ENCODE assay signal across 9 cellular contexts in the genomic region with DNA sequence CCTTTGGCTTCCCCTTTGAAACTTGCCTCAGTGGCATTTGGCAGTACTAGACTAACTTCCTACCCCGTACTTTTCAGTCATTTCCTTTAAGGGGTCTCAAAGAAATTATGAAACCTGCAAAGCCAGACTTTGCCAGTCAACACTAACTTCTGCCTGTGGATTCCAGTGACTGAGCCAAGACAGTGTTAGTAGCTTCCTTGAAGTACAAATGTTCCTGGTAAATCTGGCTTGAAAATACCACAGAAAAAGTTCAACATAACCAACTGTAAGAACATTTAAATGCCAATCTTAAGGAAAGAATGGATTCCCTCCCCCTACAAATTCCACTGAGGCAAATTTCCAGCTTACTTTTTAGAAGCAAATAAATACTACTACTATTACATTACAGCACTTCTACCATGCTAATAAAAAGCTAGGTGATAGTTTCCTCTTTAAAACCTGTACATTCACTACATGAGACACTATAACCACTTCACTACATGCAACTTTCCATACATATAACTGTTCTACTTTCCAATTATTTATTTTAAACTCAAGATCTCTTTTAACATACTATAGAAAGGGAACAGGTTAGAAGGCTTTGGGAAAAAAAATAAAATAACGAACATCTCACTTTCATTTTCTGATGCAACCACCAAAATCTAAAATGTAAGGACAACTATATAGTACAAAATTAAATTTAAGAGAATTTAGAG. TPM values are rescaled to one million over a fixed set of nuclear protein-coding genes. Genes with fewer than 3 reads are reported as not detected.
A peak's percentile ranks its signal among the peaks of the same experiment; 100 is the strongest.
DNase-seq lines count a peak whose midpoint lies in the region; ATAC-seq, FAIRE-seq and TF ChIP-seq lines count a peak whose summit lies in the region.
"Had no signal": no experiment of that assay in that cellular context is flagged by ENCODE, and none has a peak within 500 bp of the region (broad histone marks: within the 10 kb centered on the region; RNA-seq: fewer than 3 reads in every experiment).

No MANE protein-coding gene starts in this region.

- POLR2A ChIA-PET in HEK293T (lab: Yijun Ruan, JAX) = no interaction called here

- 4 to 8% (median 8%) methylated on average over 2 of the region's 2 CpGs for WGBS in small intestine, 3 donors

- no peak for ATAC-seq in foreskin keratinocyte
- no peak for ATAC-seq in GM18498 (IDR thresholded peaks at IDR 0.05; ENCODE audit: unreplicated experiment)
- no peak for ATAC-seq in GM19023 (IDR thresholded peaks at IDR 0.05; ENCODE audit: unreplicated experiment)

- H3K27me3 Mint-ChIP-seq in T-helper 1 cell treated with Interleukin-12 subunit alpha and Interleukin-12 subunit beta and Interleukin-4 antibody, amounts not matched to agents 30 μg/mL and 1 μg/mL, for 36 hours (ENCODE audit: low read depth) = no peaks in the 10 kb centered on the region

- no peaks in the 10 kb centered on the region for H3K9me3 Mint-ChIP-seq in T-helper 1 cell treated with Interleukin-12 subunit alpha and Interleukin-12 subunit beta and Interleukin-4 antibody, amounts not matched to agents 30 μg/mL and 1 μg/mL, for 36 hours

- no peak for TF ChIP-seq CTCF in foreskin keratinocyte (conservative IDR thresholded peaks at IDR 0.05)

- H3K27ac ChIP-seq in foreskin keratinocyte (peak overlapping the region; percentile 88), small intestine (ENCODE audit: low read depth in 1 of 2, low read length in 1 of 2) (peak overlapping the region; percentile 55 to 66)

- H3K27me3 ChIP-seq in foreskin keratinocyte (no peaks in the 10 kb centered on the region), small intestine (ENCODE audit: control insufficient read depth in 2 of 2, insufficient read depth in 2 of 2, low read length in 2 of 2) (no peaks in the 10 kb centered on the region)

- H3K4me3 ChIP-seq in small intestine (ENCODE audit: low read depth in 1 of 2, low read length in 2 of 2) = peak overlapping the region in 1 of 2 donors; percentile 38
- H3K4me3 ChIP-seq: lung had no signal

- H3K4me3 Mint-ChIP-seq in T-helper 1 cell treated with Interleukin-12 subunit alpha and Interleukin-12 subunit beta and Interleukin-4 antibody, amounts not matched to agents 30 μg/mL and 1 μg/mL, for 36 hours = peak overlapping the region; percentile 98

- DNase-seq in GM19239 (ENCODE audit: insufficient read length, low spot score) (no peak), foreskin keratinocyte (peak in 1 of 2 donors; percentile 31), small intestine (peak; percentile 39), HEK293T (ENCODE audit: extremely low spot score) (no peak)
- no peak for DNase-seq in central memory CD4-positive, alpha-beta T cell

- peak overlapping the region; percentile 96 for H3K27ac Mint-ChIP-seq in T-helper 1 cell treated with Interleukin-12 subunit alpha and Interleukin-12 subunit beta and Interleukin-4 antibody, amounts not matched to agents 30 μg/mL and 1 μg/mL, for 36 hours

- CTCF ChIA-PET in HEK293T (lab: Yijun Ruan, JAX) = interaction anchor here (0.6 to 1.6 kb wide), 2 partner anchors 87 to 92 kb away, joined by 3 to 4 read pairs; no protein-coding TSS in a partner anchor

- peak; percentile 87 for FAIRE-seq in GM19239 (lab: Jason Lieb, UNC)
- no peak for FAIRE-seq in small intestine (lab: Jason Lieb, UNC)

- H3K36me3 Mint-ChIP-seq in T-helper 1 cell treated with Interleukin-12 subunit alpha and Interleukin-12 subunit beta and Interleukin-4 antibody, amounts not matched to agents 30 μg/mL and 1 μg/mL, for 36 hours (ENCODE audit: low read depth) = peaks cover 22% of the 10 kb centered on the region

- H3K36me3 ChIP-seq in small intestine (ENCODE audit: control insufficient read depth in 2 of 2, insufficient read depth in 2 of 2, low read length in 2 of 2) = peaks cover 0 to 1% of the 10 kb centered on the region in 2 donors

- H3K4me1 ChIP-seq in foreskin keratinocyte (peaks cover 27% of the 10 kb centered on the region), small intestine (ENCODE audit: control insufficient read depth in 2 of 2, insufficient read depth in 1 of 2, low read depth in 1 of 2, low read length in 1 of 2) (peaks cover 2 to 3% of the 10 kb centered on the region in 2 donors)

- no peaks in the 10 kb centered on the region for H3K9me3 ChIP-seq in small intestine (ENCODE audit: control insufficient read depth, low read depth)

- H3K4me1 Mint-ChIP-seq in T-helper 1 cell treated with Interleukin-12 subunit alpha and Interleukin-12 subunit beta and Interleukin-4 antibody, amounts not matched to agents 30 μg/mL and 1 μg/mL, for 36 hours (ENCODE audit: low read depth) = peaks cover 48% of the 10 kb centered on the region

TF ChIP-seq in HEK293T, 16 proteins besides CTCF, POLR2A, EP300 and RAD21:
- TF ChIP-seq TARDBP (IDR thresholded peaks at IDR 0.05) (no peak), SP1 (IDR thresholded peaks at IDR 0.05) (no peak), BHLHE40 (IDR thresholded peaks at IDR 0.05; ENCODE audit: borderline replicate concordance) (no peak), ZNF384 (IDR thresholded peaks at IDR 0.05) (no peak), SUZ12 (IDR thresholded peaks at IDR 0.05) (no peak), L3MBTL2 (conservative IDR thresholded peaks at IDR 0.05) (no peak), LEF1 (IDR thresholded peaks at IDR 0.05; ENCODE audit: borderline replicate concordance) (no peak)
- TF ChIP-seq, protein P1, sequence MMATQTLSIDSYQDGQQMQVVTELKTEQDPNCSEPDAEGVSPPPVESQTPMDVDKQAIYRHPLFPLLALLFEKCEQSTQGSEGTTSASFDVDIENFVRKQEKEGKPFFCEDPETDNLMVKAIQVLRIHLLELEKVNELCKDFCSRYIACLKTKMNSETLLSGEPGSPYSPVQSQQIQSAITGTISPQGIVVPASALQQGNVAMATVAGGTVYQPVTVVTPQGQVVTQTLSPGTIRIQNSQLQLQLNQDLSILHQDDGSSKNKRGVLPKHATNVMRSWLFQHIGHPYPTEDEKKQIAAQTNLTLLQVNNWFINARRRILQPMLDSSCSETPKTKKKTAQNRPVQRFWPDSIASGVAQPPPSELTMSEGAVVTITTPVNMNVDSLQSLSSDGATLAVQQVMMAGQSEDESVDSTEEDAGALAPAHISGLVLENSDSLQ (IDR thresholded peaks at IDR 0.05) = no peak
TF ChIP-seq in HEK293T: peak in this region for 0.

RNA-seq across cellular contexts. Expression of a gene that starts 2.4 kb away (rescaled TPM):
- total RNA-seq in foreskin keratinocyte = 19.2 and 26.0 TPM in 2 replicates
- polyA plus RNA-seq in foreskin keratinocyte (5.7 and 8.7 TPM in 2 replicates), small intestine (10 to 100 TPM; 20.5 to 26.6 (median 23.2) TPM)
